In the genomic region with DNA sequence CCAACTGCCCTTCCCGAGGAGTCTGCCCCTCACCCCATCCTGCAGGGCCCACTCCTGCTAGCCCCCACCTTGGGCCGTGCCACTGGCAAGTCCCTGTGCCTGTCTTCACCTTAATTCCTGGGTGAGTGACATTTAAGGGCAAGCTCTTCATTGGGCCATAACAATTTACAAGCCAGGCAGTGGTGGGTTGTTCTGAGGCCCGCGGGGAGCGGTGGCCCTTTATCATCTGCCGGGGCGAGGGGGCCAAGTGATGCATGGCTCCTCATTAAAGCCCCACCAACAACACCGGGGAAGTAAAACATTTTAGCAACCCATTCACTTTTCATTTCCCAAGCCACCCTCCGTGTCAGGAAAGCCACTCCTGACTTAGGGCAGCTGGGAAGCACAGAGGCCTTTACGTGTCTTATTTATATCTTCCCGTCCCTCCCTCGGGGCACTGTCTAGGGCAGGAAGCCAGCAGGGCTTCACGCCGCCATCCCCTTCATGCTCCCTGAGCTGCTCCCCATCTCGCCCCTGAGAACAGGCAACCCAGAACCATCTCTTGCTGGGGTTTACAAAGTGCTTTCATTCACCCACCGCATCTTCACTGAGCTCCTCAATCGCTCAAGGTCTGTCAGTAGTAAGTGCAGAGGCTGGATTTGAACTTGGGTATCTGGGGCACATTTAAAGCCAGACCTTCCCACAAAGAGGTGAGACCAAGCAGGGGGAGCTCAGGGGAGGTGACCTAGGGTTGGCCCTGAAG, we compare ENCODE assay signal across 21 cellular contexts. TPM values are rescaled to one million over a fixed set of nuclear protein-coding genes. Genes with fewer than 3 reads are reported as not detected.
DNase-seq lines count a peak whose midpoint lies in the region; ATAC-seq, FAIRE-seq and TF ChIP-seq lines count a peak whose summit lies in the region.
"Had no signal": no experiment of that assay in that cellular context is flagged by ENCODE, and none has a peak within 500 bp of the region (broad histone marks: within the 10 kb centered on the region; RNA-seq: fewer than 3 reads in every experiment).

No MANE protein-coding gene starts in this region.

- 60% methylated on average over 16 of the region's 17 CpGs for WGBS in mesenchymal stem cell

- POLR2A ChIA-PET in Caco-2 (lab: Charles Lee) (no interaction called here), PC-9 (lab: Charles Lee; ENCODE audit: unreplicated experiment) (interaction anchor here (0.6 kb wide), 2 partner anchors 19 to 31 kb away, joined by 3 read pairs; no protein-coding TSS in a partner anchor)

- no peaks in the 10 kb centered on the region for H3K79me2 ChIP-seq in PC-9 (ENCODE audit: low read depth)

- peaks cover 14% of the 10 kb centered on the region for H3K4me1 Mint-ChIP-seq in Caco-2 (ENCODE audit: low read depth, unreplicated experiment)

- no peak for TF ChIP-seq CTCF in Caco-2 (IDR thresholded peaks at IDR 0.05; ENCODE audit: insufficient read depth in 1 of 2, low read depth in 1 of 2, low read length in 1 of 2, severe bottlenecking in 1 of 2, unreplicated experiment in 1 of 2)
- TF ChIP-seq CTCF in PC-9 (conservative IDR thresholded peaks at IDR 0.05) = no peak

- ATAC-seq in GM21360 (IDR thresholded peaks at IDR 0.05; ENCODE audit: unreplicated experiment) (no peak), HG02642 (IDR thresholded peaks at IDR 0.05; ENCODE audit: poor library complexity, unreplicated experiment) (no peak)
- ATAC-seq: gastroesophageal sphincter; lower lobe of right lung; naive thymus-derived CD4-positive, alpha-beta T cell had no signal

- peak overlapping the region; percentile 18 for H3K27ac Mint-ChIP-seq in Caco-2 (ENCODE audit: unreplicated experiment)
- H3K27ac Mint-ChIP-seq: naive thymus-derived CD4-positive, alpha-beta T cell had no signal

- no peak overlapping the region for H3K14ac ChIP-seq in mesenchymal stem cell (ENCODE audit: low read length in 2 of 2)

- H2BK15ac ChIP-seq in mesenchymal stem cell (ENCODE audit: low read depth, poor library complexity, severe bottlenecking) = no peak overlapping the region

- H3K9me2 ChIP-seq in PC-9 (ENCODE audit: insufficient read depth) = no peaks in the 10 kb centered on the region

- H4K91ac ChIP-seq in mesenchymal stem cell (ENCODE audit: low read length) = no peak overlapping the region

- peak overlapping the region in 1 of 2 experiments; percentile 26 for H3K18ac ChIP-seq in mesenchymal stem cell (ENCODE audit: low read depth in 1 of 2, low read length in 2 of 2)

- no peak overlapping the region for H3K9ac ChIP-seq in mesenchymal stem cell (ENCODE audit: low read length)

- H4K8ac ChIP-seq in mesenchymal stem cell (ENCODE audit: low read length) = no peak overlapping the region

- H3K4ac ChIP-seq in mesenchymal stem cell (ENCODE audit: low read depth in 1 of 2, low read length in 2 of 2) = no peak overlapping the region

- CTCF ChIA-PET in Caco-2 (lab: Charles Lee) = no interaction called here
- CTCF ChIA-PET in PC-9 (lab: Charles Lee) = no interaction called here

- H3F3A ChIP-seq in PC-9 (ENCODE audit: insufficient read depth, low read depth) = peaks cover 14% of the 10 kb centered on the region; the same call in 1 of the 2 replicates

- H3K27me3 Mint-ChIP-seq in Caco-2 (ENCODE audit: insufficient read depth, unreplicated experiment) = no peaks in the 10 kb centered on the region
- H3K27me3 Mint-ChIP-seq: activated naive CD8-positive, alpha-beta T cell had no signal

- H2BK5ac ChIP-seq in mesenchymal stem cell (ENCODE audit: low read depth, low read length, poor library complexity, severe bottlenecking) = no peak overlapping the region

- no peak overlapping the region for H3K4me3 ChIP-seq in Caco-2 (ENCODE audit: low read depth, low read length)
- no peak overlapping the region for H3K4me3 ChIP-seq in PC-9
- no peak overlapping the region for H3K4me3 ChIP-seq in mesenchymal stem cell (ENCODE audit: insufficient read depth in 1 of 2, low read depth in 1 of 2, low read length in 2 of 2)
- H3K4me3 ChIP-seq: dorsolateral prefrontal cortex, gastroesophageal sphincter, lower lobe of right lung, SK-N-MC, skin epidermis, thoracic aorta had no signal

- H2AFZ ChIP-seq in PC-9 (no peak overlapping the region), mesenchymal stem cell (ENCODE audit: low read depth, low read length) (no peak overlapping the region)

- H3K23ac ChIP-seq in mesenchymal stem cell (ENCODE audit: low read length in 2 of 2) = no peak overlapping the region

- intact Hi-C loops in Caco-2 (cut with micrococcal nuclease; ENCODE audit: unreplicated experiment) (no loop called here), PC-9 (cut with micrococcal nuclease; ENCODE audit: unreplicated experiment) (no loop called here)

- no peaks in the 10 kb centered on the region for H3K79me1 ChIP-seq in mesenchymal stem cell (replicated peaks; ENCODE audit: low read length, poor library complexity, severe bottlenecking)

- peak; percentile 43 for FAIRE-seq in GM12891 (lab: Jason Lieb, UNC)

- peak overlapping the region; percentile 78 for H3K4me2 ChIP-seq in PC-9
- no peak overlapping the region for H3K4me2 ChIP-seq in mesenchymal stem cell (ENCODE audit: low read length, poor library complexity, severe bottlenecking)

- no peaks in the 10 kb centered on the region for H4K20me1 ChIP-seq in PC-9 (ENCODE audit: insufficient read depth)

- no peak overlapping the region for H2BK12ac ChIP-seq in mesenchymal stem cell (ENCODE audit: low read length in 2 of 2)

- H3K27ac ChIP-seq in PC-9 (no peak overlapping the region), mesenchymal stem cell (ENCODE audit: low read length, poor library complexity, severe bottlenecking) (no peak overlapping the region)
- H3K27ac ChIP-seq: dorsolateral prefrontal cortex, gastroesophageal sphincter, lower lobe of right lung, SK-N-MC, skin epidermis, thoracic aorta had no signal

- H3K4me3 Mint-ChIP-seq in Caco-2 (ENCODE audit: unreplicated experiment) = no peak overlapping the region
- H3K4me3 Mint-ChIP-seq: activated naive CD8-positive, alpha-beta T cell had no signal

- BruUV-seq in Caco-2 (replicated peaks; lab: Mats Ljungman, UMichigan) (no TSS peak), PC-9 (replicated peaks; lab: Mats Ljungman, UMichigan) (no TSS peak)

- no peaks in the 10 kb centered on the region for H3K27me3 ChIP-seq in Caco-2 (replicated peaks; ENCODE audit: control insufficient read depth, insufficient read depth, low read length)
- no peaks in the 10 kb centered on the region for H3K27me3 ChIP-seq in PC-9 (ENCODE audit: insufficient read depth, low read depth)
- peaks cover 52 to 65% of the 10 kb centered on the region in 2 experiments for H3K27me3 ChIP-seq in mesenchymal stem cell (ENCODE audit: control insufficient read depth in 1 of 2, insufficient read depth in 1 of 2, low read length in 2 of 2)
- H3K27me3 ChIP-seq: dorsolateral prefrontal cortex had no signal

- H2AK5ac ChIP-seq in mesenchymal stem cell (ENCODE audit: low read length, severe bottlenecking) = no peak overlapping the region

- no peak for DNase-seq in Caco-2
- DNase-seq in GM12891 (ENCODE audit: insufficient read length, low spot score) = no peak
- no peak for DNase-seq in PC-9
- DNase-seq in mesenchymal stem cell = peak; percentile 45
- no peak for DNase-seq in hepatic stellate cell (ENCODE audit: low spot score)
- DNase-seq in activated gamma-delta T cell treated with Interleukin-2 at 50 U/mL for 16 hours = no peak
- DNase-seq: activated CD4-positive, alpha-beta T cell treated with anti-CD3 and anti-CD28 coated beads, Interleukin-2, amount 50 U/mL, for 1 hour; dorsolateral prefrontal cortex; GDM1; lower lobe of right lung; MM.1S; naive thymus-derived CD4-positive, alpha-beta T cell; NCI-H1694; NCI-H446 had no signal

- no peaks in the 10 kb centered on the region for H3K36me3 Mint-ChIP-seq in Caco-2 (ENCODE audit: insufficient read depth, unreplicated experiment)
- H3K36me3 Mint-ChIP-seq: activated naive CD8-positive, alpha-beta T cell; naive thymus-derived CD4-positive, alpha-beta T cell had no signal

- peaks cover 34% of the 10 kb centered on the region for H3K4me1 ChIP-seq in Caco-2
- peaks cover 30% of the 10 kb centered on the region for H3K4me1 ChIP-seq in PC-9 (replicated peaks; ENCODE audit: insufficient read depth)
- H3K4me1 ChIP-seq in mesenchymal stem cell (ENCODE audit: control insufficient read depth, insufficient read depth, low read depth, low read length) = peaks cover 33% of the 10 kb centered on the region
- H3K4me1 ChIP-seq: lower lobe of right lung had no signal

- H2BK120ac ChIP-seq in mesenchymal stem cell (ENCODE audit: low read depth, low read length) = no peak overlapping the region

- H3K36me3 ChIP-seq in Caco-2 (ENCODE audit: control insufficient read depth, insufficient read depth, low read length) (no peaks in the 10 kb centered on the region), PC-9 (ENCODE audit: low read depth) (no peaks in the 10 kb centered on the region), mesenchymal stem cell (ENCODE audit: control insufficient read depth in 1 of 2, insufficient read depth in 2 of 2, low read depth in 1 of 2, low read length in 2 of 2) (no peaks in the 10 kb centered on the region)
- H3K36me3 ChIP-seq: gastroesophageal sphincter, lower lobe of right lung, thoracic aorta had no signal

- H3K9me3 ChIP-seq in Caco-2 (no peaks in the 10 kb centered on the region), PC-9 (ENCODE audit: insufficient read depth, low read depth) (no peaks in the 10 kb centered on the region), mesenchymal stem cell (ENCODE audit: control insufficient read depth, low read length) (no peaks in the 10 kb centered on the region)
- H3K9me3 ChIP-seq: gastroesophageal sphincter, lower lobe of right lung, thoracic aorta had no signal

- H3K9me3 Mint-ChIP-seq in Caco-2 (ENCODE audit: unreplicated experiment) = no peaks in the 10 kb centered on the region
- H3K9me3 Mint-ChIP-seq: naive thymus-derived CD4-positive, alpha-beta T cell had no signal

- peak; percentile 2; the same call in 1 of the 2 replicates for TF ChIP-seq POLR2A in GM12891 (IDR thresholded peaks at IDR 0.05; ENCODE audit: low read depth, low read length)

TF ChIP-seq in GM12891, 5 proteins besides CTCF, POLR2A, EP300 and RAD21:
- TF ChIP-seq POU2F2 (IDR thresholded peaks at IDR 0.05; ENCODE audit: low read depth, low read length) (peak; percentile 28), PAX5 (IDR thresholded peaks at IDR 0.05; ENCODE audit: insufficient read depth, low read length, severe bottlenecking) (no peak), TAF1 (IDR thresholded peaks at IDR 0.05; ENCODE audit: low read depth, low read length) (peak; percentile 18), SPI1 (IDR thresholded peaks at IDR 0.05; ENCODE audit: low read depth, low read length) (no peak), POLR2AphosphoS5 (IDR thresholded peaks at IDR 0.05; ENCODE audit: low read depth, low read length) (peak; percentile 8; the same call in 1 of the 2 replicates)

RNA-seq across cellular contexts. Expression of gene CCDC167, which starts 55.5 kb away (rescaled TPM):
- total RNA-seq in Caco-2 (2022) = 30.6 and 32.3 TPM in 2 replicates
- polyA plus RNA-seq in GM12891 (2012; ENCODE audit: low read depth, missing spikeins) = 113 TPM
- 29.4 and 33.5 TPM in 2 replicates for total RNA-seq in PC-9 (2021)
- polyA plus RNA-seq in mesenchymal stem cell (2013, experiment 1 of 2) = 64.8 TPM
- polyA plus RNA-seq in mesenchymal stem cell (2013, experiment 2 of 2) = 62.8 TPM
